ENCODE assay signal across 9 cellular contexts in the genomic region with DNA sequence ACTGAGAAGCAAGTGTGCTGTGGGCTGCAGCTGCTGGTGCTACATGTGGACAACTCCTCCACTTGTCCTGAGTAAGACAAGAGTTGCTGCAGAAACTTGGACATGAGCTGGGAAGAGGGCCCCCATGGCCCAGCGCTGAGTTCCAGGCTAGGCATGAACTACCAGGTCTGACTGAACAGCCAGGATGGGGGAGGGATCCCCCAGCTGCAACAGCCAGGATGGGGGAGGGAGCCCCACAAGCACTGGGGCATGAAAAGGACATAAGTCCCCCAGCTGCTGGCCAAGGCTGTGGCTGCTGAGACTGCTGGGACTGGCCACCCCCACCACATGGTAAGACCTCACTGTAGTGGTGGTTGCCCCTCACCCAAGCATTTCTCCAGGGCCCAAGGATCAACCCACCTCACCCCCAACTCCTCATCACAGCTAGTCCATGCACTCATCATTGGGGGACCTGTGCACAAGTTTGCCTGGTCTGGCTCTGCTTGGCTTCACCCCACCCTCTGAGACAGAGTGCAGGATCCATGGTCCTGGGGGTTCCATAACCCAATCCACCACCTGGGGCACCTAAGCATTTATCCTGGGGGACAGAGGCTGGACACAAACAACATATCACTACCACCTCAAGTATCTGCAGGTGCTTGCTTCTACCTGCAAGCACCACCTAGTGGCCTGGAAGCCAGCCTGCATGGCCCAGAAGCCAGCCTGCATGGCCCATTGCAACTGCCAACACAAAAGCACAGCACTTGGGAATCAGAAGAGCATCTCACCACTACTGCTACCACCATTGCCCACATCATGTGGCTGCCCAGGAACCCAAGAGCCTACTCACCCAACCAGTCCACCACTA.
DNase-seq lines count a peak whose midpoint lies in the region; ATAC-seq, FAIRE-seq and TF ChIP-seq lines count a peak whose summit lies in the region.
"Had no signal": no experiment of that assay in that cellular context is flagged by ENCODE, and none has a peak within 500 bp of the region (broad histone marks: within the 10 kb centered on the region; RNA-seq: fewer than 3 reads in every experiment).

No MANE protein-coding gene starts in this region.

- H3K9me1 ChIP-seq in K562 (ENCODE audit: control insufficient read depth, insufficient read depth, low read length) = no peaks in the 10 kb centered on the region

- DNase-seq in GM06990 (ENCODE audit: extremely low read depth, insufficient read length) = peak; percentile 60
- DNase-seq in M059J (ENCODE audit: low read depth) = peak; percentile 18
- peak in 2 of 4 experiments; percentile 15 to 49 for DNase-seq in K562 (ENCODE audit: extremely low read depth in 1 of 4, low spot score in 3 of 4)
- no peak for DNase-seq in neural crest cell (ENCODE audit: low read depth, low spot score)
- no peak for DNase-seq in G401 (ENCODE audit: low spot score)
- DNase-seq in NCI-H1105 treated with DMSO at 0.1 percent for 48 hours (lab: John Stamatoyannopoulos, UW) = no peak
- no peak for DNase-seq in RCC 7860 (ENCODE audit: low spot score)

- TF ChIP-seq POLR2A in K562 (conservative IDR thresholded peaks at IDR 0.05) = no peak

- intact Hi-C loops in K562 (cut with micrococcal nuclease) = loop anchor here (1.0 kb wide), 1 partner anchor 107 kb away; no protein-coding TSS in a partner anchor

- ATAC-seq in GM21576 (IDR thresholded peaks at IDR 0.05; ENCODE audit: unreplicated experiment) = peak; percentile 65
- ATAC-seq in K562 = peak; percentile 80

- WGBS in K562 (ENCODE audit: insufficient coverage, low coverage, missing lambda C conversion rate) = 0% methylated on average over 1 of the region's 1 CpG

- H3K9me3 Mint-ChIP-seq in neural crest cell = peaks cover 14% of the 10 kb centered on the region

- POLR2A ChIA-PET in K562 (lab: Yijun Ruan, JAX) = interaction anchor here (0.8 to 1.1 kb wide), 3 partner anchors 9 to 22 kb away, joined by 3 to 7 read pairs (median 5); no protein-coding TSS in a partner anchor

- no peak for TF ChIP-seq EP300 in K562 (IDR thresholded peaks at IDR 0.05; ENCODE audit: low read length)

- no peak overlapping the region for H3K27ac ChIP-seq in K562 (ENCODE audit: extremely low read depth, low read depth, low read length)

- H3K4me3 ChIP-seq in GM06990 (replicated peaks; ENCODE audit: low read depth, low read length) = no peak overlapping the region
- H3K4me3 ChIP-seq in K562 = no peak overlapping the region

- TF ChIP-seq CTCF in GM06990 (IDR thresholded peaks at IDR 0.05; ENCODE audit: insufficient read depth, low read length, poor library complexity, severe bottlenecking) (peak; percentile 93), K562 (IDR thresholded peaks at IDR 0.05 in 2 of 3, conservative IDR thresholded peaks at IDR 0.05 in 1 of 3; ENCODE audit: insufficient read depth in 2 of 3, low read depth in 1 of 3, low read length in 3 of 3) (peak; percentile 61 to 68 (median 68)), neural crest cell (conservative IDR thresholded peaks at IDR 0.05) (peak; percentile 45)

- H3K27me3 ChIP-seq in GM06990 (replicated peaks; ENCODE audit: control insufficient read depth, insufficient read depth, low read length) (no peaks in the 10 kb centered on the region), K562 (ENCODE audit: control insufficient read depth in 2 of 2, insufficient read depth in 2 of 2, low read length in 2 of 2) (peaks cover 7 to 11% of the 10 kb centered on the region in 2 experiments)

- H3K27me3 Mint-ChIP-seq in neural crest cell (ENCODE audit: low read depth) = no peaks in the 10 kb centered on the region

- no peaks in the 10 kb centered on the region for H4K20me1 ChIP-seq in K562 (replicated peaks; ENCODE audit: control insufficient read depth, insufficient read depth, low read length)

- no peak overlapping the region for H3K27ac Mint-ChIP-seq in neural crest cell (ENCODE audit: unreplicated experiment)

- H3K4me1 ChIP-seq in K562 (replicated peaks in 1 of 2; ENCODE audit: control insufficient read depth in 2 of 2, insufficient read depth in 2 of 2, low read length in 2 of 2) = peaks cover 0 to under 1% of the 10 kb centered on the region in 2 experiments; a peak in 1 of 5 replicates

- H3K9ac ChIP-seq in K562 (ENCODE audit: insufficient read depth in 1 of 2, low read depth in 2 of 2, low read length in 2 of 2) = no peak overlapping the region

- H3K4me1 Mint-ChIP-seq in neural crest cell = peaks cover 3% of the 10 kb centered on the region

- H3K9me3 ChIP-seq in K562 (replicated peaks; ENCODE audit: control insufficient read depth, insufficient read depth, low read depth, low read length) = no peaks in the 10 kb centered on the region

- FAIRE-seq in K562 (lab: Jason Lieb, UNC) (no peak), RCC 7860 (lab: Jason Lieb, UNC) (no peak)
- FAIRE-seq: TTC549 had no signal

- peaks cover 10% of the 10 kb centered on the region for H3K36me3 Mint-ChIP-seq in neural crest cell (ENCODE audit: low read depth)

- BruUV-seq in K562 (replicated peaks; lab: Mats Ljungman, UMichigan) = no TSS peak

- no peak overlapping the region for H2AFZ ChIP-seq in K562 (ENCODE audit: low read depth, low read length)

- H3K79me2 ChIP-seq in K562 (ENCODE audit: control insufficient read depth, insufficient read depth, low read length) = no peaks in the 10 kb centered on the region

- CTCF ChIA-PET in K562 (lab: Yijun Ruan, JAX; ENCODE audit: low intra/inter-chr PET ratio) = no interaction called here

- peak in 1 of 2 experiments; percentile 66; a peak in 2 of 4 replicates for TF ChIP-seq RAD21 in K562 (CRISPR knock-in tag; conservative IDR thresholded peaks at IDR 0.05 in 1 of 2, IDR thresholded peaks at IDR 0.05 in 1 of 2)

- H3K36me3 ChIP-seq in GM06990 (ENCODE audit: control insufficient read depth, insufficient read depth, low read length) (no peaks in the 10 kb centered on the region), K562 (ENCODE audit: control insufficient read depth, insufficient read depth, low read length) (no peaks in the 10 kb centered on the region)

- in situ Hi-C loops in K562 (cut with MboI) = no loop called here
- in situ Hi-C loops in G401 (cut with HindIII; ENCODE audit: low sequenced_read_pairs) = no loop called here

- H3K4me3 Mint-ChIP-seq in neural crest cell = no peak overlapping the region

- H3K4me2 ChIP-seq in K562 (ENCODE audit: insufficient read depth, low read length) = no peak overlapping the region

TF ChIP-seq in K562, 482 proteins besides CTCF, POLR2A, EP300 and RAD21:
- peak; percentile 46; the same call in 1 of the 2 replicates for TF ChIP-seq SMC3 (conservative IDR thresholded peaks at IDR 0.05; ENCODE audit: insufficient read depth, low read depth, low read length)
- TF ChIP-seq, protein P1, sequence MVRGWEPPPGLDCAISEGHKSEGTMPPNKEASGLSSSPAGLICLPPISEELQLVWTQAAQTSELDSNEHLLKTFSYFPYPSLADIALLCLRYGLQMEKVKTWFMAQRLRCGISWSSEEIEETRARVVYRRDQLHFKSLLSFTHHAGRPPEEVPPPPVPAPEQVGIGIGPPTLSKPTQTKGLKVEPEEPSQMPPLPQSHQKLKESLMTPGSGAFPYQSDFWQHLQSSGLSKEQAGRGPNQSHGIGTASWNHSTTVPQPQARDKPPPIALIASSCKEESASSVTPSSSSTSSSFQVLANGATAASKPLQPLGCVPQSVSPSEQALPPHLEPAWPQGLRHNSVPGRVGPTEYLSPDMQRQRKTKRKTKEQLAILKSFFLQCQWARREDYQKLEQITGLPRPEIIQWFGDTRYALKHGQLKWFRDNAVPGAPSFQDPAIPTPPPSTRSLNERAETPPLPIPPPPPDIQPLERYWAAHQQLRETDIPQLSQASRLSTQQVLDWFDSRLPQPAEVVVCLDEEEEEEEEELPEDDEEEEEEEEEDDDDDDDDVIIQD (CRISPR knock-in tag; IDR thresholded peaks at IDR 0.05) = no peak
TF ChIP-seq in K562: peak in this region for 1.

Comparison
In these comparisons a context has a peak if more than half of its experiments do, and no peak if none do; other contexts are left out.
1. DNase-seq: peak in GM06990 (single experiment) and M059J (single experiment); none in neural crest cell (single experiment), G401 (single experiment), NCI-H1105 treated with DMSO at 0.1 percent for 48 hours (single experiment) and RCC 7860 (single experiment).
2. Peak in every context shown above with its lines, with median percentiles within 50 percentile points of each other: CTCF ChIP-seq.